7 cellular contexts compared by ENCODE assay signal in the genomic region with DNA sequence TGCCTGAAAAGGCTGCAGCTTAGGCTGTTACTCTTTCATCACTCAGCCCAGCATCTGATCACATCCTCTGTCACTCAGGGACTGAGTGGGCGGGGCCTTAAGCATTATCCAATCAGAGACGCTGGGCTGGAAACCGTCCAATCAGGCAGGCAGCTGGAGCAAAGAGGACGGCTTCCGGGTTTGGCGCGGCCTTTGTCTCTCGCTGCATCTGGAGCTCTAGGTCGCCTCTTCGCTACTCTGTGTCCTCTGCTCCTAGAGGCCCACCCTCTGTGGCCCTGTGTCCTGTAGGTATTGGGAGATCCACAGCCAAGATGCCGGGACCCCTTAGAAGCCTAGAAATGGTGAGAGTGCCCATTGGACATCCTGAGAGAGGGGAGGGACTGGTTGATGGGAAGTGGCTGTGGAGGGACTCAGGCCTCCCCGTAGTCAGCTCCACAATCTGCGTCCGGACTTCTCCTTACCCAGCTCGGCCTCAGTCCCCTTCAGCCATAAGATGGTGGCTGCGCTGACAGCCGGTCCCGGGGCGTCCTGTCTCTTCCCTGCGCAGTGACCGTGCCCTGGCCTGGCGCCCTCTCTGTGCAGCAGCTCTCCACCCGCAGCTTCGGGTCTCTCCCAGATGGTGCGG. TPM values are rescaled to one million over a fixed set of nuclear protein-coding genes. Genes with fewer than 3 reads are reported as not detected.
DNase-seq lines count a peak whose midpoint lies in the region; ATAC-seq and TF ChIP-seq lines count a peak whose summit lies in the region.

A gene (plus strand): TSS at position 195 of the 625 bp plus-strand sequence. CDS start 117 bp downstream, at position 312.

- peaks cover 47 to 75% of the 10 kb centered on the region in 2 donors for H3K36me3 Mint-ChIP-seq in activated naive CD4-positive, alpha-beta T cell treated with anti-CD3 and anti-CD28 coated beads, Interleukin-2, amount 50 U/mL, for 72 hours

- peaks cover 27 to 37% of the 10 kb centered on the region in 2 donors for H3K9me3 Mint-ChIP-seq in activated naive CD4-positive, alpha-beta T cell treated with anti-CD3 and anti-CD28 coated beads, Interleukin-2, amount 50 U/mL, for 72 hours

- peaks cover 9% of the 10 kb centered on the region for H3K36me3 ChIP-seq in suprapubic skin

- H3K27ac ChIP-seq in suprapubic skin: peak within 1 kb of the TSS; percentile 77

- ATAC-seq in GM18907 (IDR thresholded peaks at IDR 0.05; ENCODE audit: unreplicated experiment) (peak; percentile 94), HG03159 (IDR thresholded peaks at IDR 0.05; ENCODE audit: unreplicated experiment) (peak; percentile 96), Right ventricle myocardium inferior (peak; percentile 98), omental fat pad (ENCODE audit: low FRiP score) (peak; percentile 98)
- peak; percentile 97 to 98 for ATAC-seq in activated naive CD4-positive, alpha-beta T cell treated with anti-CD3 and anti-CD28 coated beads, Interleukin-2, amount 50 U/mL, for 72 hours

- 0% methylated on average over 19 of the region's 25 CpGs for WGBS in suprapubic skin

- H3K27me3 ChIP-seq in suprapubic skin: no peaks in the 10 kb centered on the region

- no peak for TF ChIP-seq CTCF in omental fat pad (IDR thresholded peaks at IDR 0.05)
- no peak for TF ChIP-seq CTCF in suprapubic skin (IDR thresholded peaks at IDR 0.05)

- peak within 1 kb of the TSS; percentile 90 to 96 for H3K27ac Mint-ChIP-seq in activated naive CD4-positive, alpha-beta T cell treated with anti-CD3 and anti-CD28 coated beads, Interleukin-2, amount 50 U/mL, for 72 hours

- TF ChIP-seq POLR2A in suprapubic skin (IDR thresholded peaks at IDR 0.05): peak in 1 of 2 donors; percentile 40

- TF ChIP-seq EP300 in suprapubic skin (IDR thresholded peaks at IDR 0.05): no peak

- peak; percentile 93 to 96 for DNase-seq in SHP77 (lab: John Stamatoyannopoulos, UW)
- DNase-seq in activated naive CD4-positive, alpha-beta T cell treated with anti-CD3 and anti-CD28 coated beads, Interleukin-2, amount 50 U/mL, for 72 hours (ENCODE audit: low spot score in 2 of 2): peak; percentile 86 to 95
- DNase-seq in Right ventricle myocardium inferior (ENCODE audit: missing footprints): peak; percentile 97
- peak; percentile 97 for DNase-seq in omental fat pad (ENCODE audit: low spot score)
- peak; percentile 98 to 99 for DNase-seq in suprapubic skin (ENCODE audit: low spot score in 2 of 2)

- H3K4me3 ChIP-seq in suprapubic skin: peak within 1 kb of the TSS; percentile 56

- no peaks in the 10 kb centered on the region for H3K9me3 ChIP-seq in suprapubic skin

- H3K4me1 ChIP-seq in suprapubic skin: peaks cover 11% of the 10 kb centered on the region

- intact Hi-C loops in Right ventricle myocardium inferior (cut with DNase I): loop anchor here (1.0 to 5.0 kb wide), 2 partner anchors 71 to 90 kb away; a partner anchor contains a TSS

RNA-seq across cellular contexts. Expression of the gene that starts here (rescaled TPM):
- total RNA-seq in activated naive CD4-positive, alpha-beta T cell treated with anti-CD3 and anti-CD28 coated beads, Interleukin-2, amount 50 U/mL, for 72 hours: 10 to 100 TPM; 11.4 to 13.4 TPM
- total RNA-seq in Right ventricle myocardium inferior (1.5 TPM), omental fat pad (1 to 10 TPM; 3.4 to 6.1 (median 3.8) TPM), suprapubic skin (1 to 10 TPM; 4.2 to 8.9 (median 5.7) TPM)

Comparison
In these comparisons a context has a peak if more than half of its experiments do, and no peak if none do; other contexts are left out.
1. Peak in every context shown above with its lines: DNase-seq, ATAC-seq, H3K4me3 ChIP-seq and H3K27ac ChIP-seq.